Comparison of ENCODE assay signal across 8 cellular contexts in the genomic region with DNA sequence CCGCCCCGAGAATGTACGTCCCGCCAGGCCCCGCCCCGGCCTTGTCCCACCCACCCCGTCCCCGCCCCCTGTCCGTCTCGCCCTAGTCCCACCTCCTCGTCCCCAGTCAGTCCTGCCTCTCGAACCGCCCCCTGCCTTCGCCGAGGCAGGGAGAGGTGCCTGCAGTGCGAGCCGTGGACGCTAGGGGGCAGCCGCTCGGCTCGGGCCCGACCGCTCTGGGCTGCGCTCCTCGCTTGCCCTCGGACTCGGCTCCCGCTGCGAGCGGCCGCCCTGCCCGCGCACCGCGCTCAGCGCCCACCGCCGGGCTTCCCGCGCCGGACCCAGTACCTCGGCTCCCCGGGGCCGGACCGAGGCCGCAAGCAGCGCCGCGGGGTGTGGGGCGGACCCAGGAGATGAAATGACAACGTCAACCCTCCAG. TPM values are rescaled to one million over a fixed set of nuclear protein-coding genes. Genes with fewer than 3 reads are reported as not detected.
DNase-seq lines count a peak whose midpoint lies in the region; TF ChIP-seq lines count a peak whose summit lies in the region.

A gene (plus strand): TSS at position 236 of the 418 bp plus-strand sequence. CDS start 162 bp downstream, at position 398.

- H3K4me2 ChIP-seq in mesenchymal stem cell (ENCODE audit: low read length, poor library complexity, severe bottlenecking) = peak within 1 kb of the TSS; percentile 83

- peak within 1 kb of the TSS; percentile 58 for H2BK15ac ChIP-seq in mesenchymal stem cell (ENCODE audit: low read depth, poor library complexity, severe bottlenecking)

- H2BK12ac ChIP-seq in mesenchymal stem cell (ENCODE audit: low read length in 2 of 2) = peak within 1 kb of the TSS in 1 of 2 experiments; percentile 22

- peak within 1 kb of the TSS; percentile 97 for H4K8ac ChIP-seq in mesenchymal stem cell (ENCODE audit: low read length)

- H3K18ac ChIP-seq in mesenchymal stem cell (ENCODE audit: low read depth in 1 of 2, low read length in 2 of 2) = peak within 1 kb of the TSS; percentile 81 to 90

- H3K9ac ChIP-seq in mesenchymal stem cell (ENCODE audit: low read length) = peak within 1 kb of the TSS; percentile 96

- H3K36me3 ChIP-seq in effector memory CD4-positive, alpha-beta T cell (ENCODE audit: control insufficient read depth, insufficient read depth, low read length) = peaks cover 12% of the 10 kb centered on the region
- peaks cover 22 to 43% of the 10 kb centered on the region in 2 experiments for H3K36me3 ChIP-seq in mesenchymal stem cell (ENCODE audit: control insufficient read depth in 1 of 2, insufficient read depth in 2 of 2, low read depth in 1 of 2, low read length in 2 of 2)

- CTCF ChIA-PET in activated CD8-positive, alpha-beta memory T cell treated with anti-CD3 and anti-CD28 coated beads for 36 hours (lab: Charles Lee) = interaction anchor here (2.5 kb wide), 1 partner anchor 18 kb away, joined by 7 read pairs; no protein-coding TSS in a partner anchor

- H4K91ac ChIP-seq in mesenchymal stem cell (ENCODE audit: low read length) = peak within 1 kb of the TSS; percentile 43

- no peaks in the 10 kb centered on the region for H3K9me3 ChIP-seq in effector memory CD4-positive, alpha-beta T cell (ENCODE audit: control insufficient read depth, low read length)
- H3K9me3 ChIP-seq in mesenchymal stem cell (ENCODE audit: control insufficient read depth, low read length) = no peaks in the 10 kb centered on the region

- peak within 1 kb of the TSS in 1 of 2 experiments; percentile 66 for H3K23ac ChIP-seq in mesenchymal stem cell (ENCODE audit: low read length in 2 of 2)

- H3K27ac ChIP-seq in effector memory CD4-positive, alpha-beta T cell (ENCODE audit: insufficient read depth, low read length, poor library complexity, severe bottlenecking) = peak within 1 kb of the TSS; percentile 81
- peak within 1 kb of the TSS; percentile 62 for H3K27ac ChIP-seq in mesenchymal stem cell (ENCODE audit: low read length, poor library complexity, severe bottlenecking)

- H3K79me1 ChIP-seq in mesenchymal stem cell (replicated peaks; ENCODE audit: low read length, poor library complexity, severe bottlenecking) = peaks cover 9% of the 10 kb centered on the region

- TF ChIP-seq CTCF in GM20000 (IDR thresholded peaks at IDR 0.05; ENCODE audit: extremely low read depth, missing control alignments) = peak; percentile 99

- DNase-seq in COR-L47 (lab: John Stamatoyannopoulos, UW) = peak; percentile 95
- DNase-seq in GM20000 (ENCODE audit: low spot score) = peak; percentile 99
- DNase-seq in HT-29 (ENCODE audit: low spot score) = peak; percentile 97
- peak; percentile 92 for DNase-seq in NK-92 treated with Interleukin-12 subunit alpha and Interleukin-12 subunit beta, amount 100 ng/mL, for 24 hours (lab: John Stamatoyannopoulos, UW)
- peak; percentile 95 to 96 (median 95) for DNase-seq in effector memory CD4-positive, alpha-beta T cell
- DNase-seq in mesenchymal stem cell = peak; percentile 95
- DNase-seq in stimulated activated CD8-positive, alpha-beta memory T cell treated with anti-CD3 and anti-CD28 coated beads, Interleukin-12 subunit alpha, Interleukin-12 subunit beta, amount 100 ng/mL, for 4 hours (ENCODE audit: low read depth) = peak; percentile 94

- peaks cover 7% of the 10 kb centered on the region for H3K4me1 ChIP-seq in effector memory CD4-positive, alpha-beta T cell (ENCODE audit: control insufficient read depth, insufficient read depth, low read length, poor library complexity, severe bottlenecking)
- H3K4me1 ChIP-seq in mesenchymal stem cell (ENCODE audit: control insufficient read depth, insufficient read depth, low read depth, low read length) = peaks cover 6% of the 10 kb centered on the region

- H3K4ac ChIP-seq in mesenchymal stem cell (ENCODE audit: low read depth in 1 of 2, low read length in 2 of 2) = peak within 1 kb of the TSS; percentile 65 to 79

- H3K4me3 ChIP-seq in effector memory CD4-positive, alpha-beta T cell (ENCODE audit: insufficient read depth, low read depth, low read length, poor library complexity, severe bottlenecking) = peak within 1 kb of the TSS; percentile 58
- H3K4me3 ChIP-seq in mesenchymal stem cell (ENCODE audit: insufficient read depth in 1 of 2, low read depth in 1 of 2, low read length in 2 of 2) = peak within 1 kb of the TSS; percentile 81 to 99

- peak within 1 kb of the TSS; percentile 49 for H2AK5ac ChIP-seq in mesenchymal stem cell (ENCODE audit: low read length, severe bottlenecking)

- no peaks in the 10 kb centered on the region for H3K27me3 ChIP-seq in effector memory CD4-positive, alpha-beta T cell (replicated peaks; ENCODE audit: control insufficient read depth, insufficient read depth, low read length, poor library complexity, severe bottlenecking)
- no peaks in the 10 kb centered on the region for H3K27me3 ChIP-seq in mesenchymal stem cell (ENCODE audit: control insufficient read depth in 1 of 2, insufficient read depth in 1 of 2, low read length in 2 of 2)

- POLR2A ChIA-PET in activated CD8-positive, alpha-beta memory T cell treated with anti-CD3 and anti-CD28 coated beads for 36 hours (lab: Charles Lee) = no interaction called here

- WGBS in mesenchymal stem cell = under 1% methylated on average over 38 of the region's 51 CpGs

- peak within 1 kb of the TSS; percentile 67 for H2BK120ac ChIP-seq in mesenchymal stem cell (ENCODE audit: low read depth, low read length)

- H3K14ac ChIP-seq in mesenchymal stem cell (ENCODE audit: low read length in 2 of 2) = peak within 1 kb of the TSS in 1 of 2 experiments; percentile 89

- peak within 1 kb of the TSS; percentile 60 for H2AFZ ChIP-seq in mesenchymal stem cell (ENCODE audit: low read depth, low read length)

- H2BK5ac ChIP-seq in mesenchymal stem cell (ENCODE audit: low read depth, low read length, poor library complexity, severe bottlenecking) = peak within 1 kb of the TSS; percentile 3

RNA-seq across cellular contexts. Expression of the gene that starts here (rescaled TPM):
- 24.5 and 33.3 TPM in 2 replicates for total RNA-seq in HT-29 (2014; rRNA removed; shearing (Covaris generic))
- total RNA-seq in activated CD8-positive, alpha-beta memory T cell treated with anti-CD3 and anti-CD28 coated beads for 36 hours = 10 to 100 TPM; 32.6 to 32.7 TPM
- 27.8 TPM for polyA plus RNA-seq in mesenchymal stem cell (2013, experiment 1 of 2)
- polyA plus RNA-seq in mesenchymal stem cell (2013, experiment 2 of 2) = 27.3 TPM

Comparison
In these comparisons a context has a peak if more than half of its experiments do, and no peak if none do; other contexts are left out.
1. Peak in every context shown above with its lines: DNase-seq, H3K4me3 ChIP-seq and H3K27ac ChIP-seq.